In genomic region chr2:136243638-136244557, GRCh38 we compare ENCODE assay signal across 1 cellular context.
TF ChIP-seq lines count a peak whose summit lies in the region.

No MANE protein-coding gene starts in this region.

TF ChIP-seq in GM12878, 131 proteins besides CTCF, POLR2A, EP300 and RAD21:
- TF ChIP-seq RUNX3 (IDR thresholded peaks at IDR 0.05; ENCODE audit: low read length), result no peak
- peak; percentile 86 for TF ChIP-seq ZNF24 (IDR thresholded peaks at IDR 0.05)
TF ChIP-seq in GM12878: peak in this region for 1.
